Comparison of ENCODE assay signal across 9 cellular contexts in the genomic region with DNA sequence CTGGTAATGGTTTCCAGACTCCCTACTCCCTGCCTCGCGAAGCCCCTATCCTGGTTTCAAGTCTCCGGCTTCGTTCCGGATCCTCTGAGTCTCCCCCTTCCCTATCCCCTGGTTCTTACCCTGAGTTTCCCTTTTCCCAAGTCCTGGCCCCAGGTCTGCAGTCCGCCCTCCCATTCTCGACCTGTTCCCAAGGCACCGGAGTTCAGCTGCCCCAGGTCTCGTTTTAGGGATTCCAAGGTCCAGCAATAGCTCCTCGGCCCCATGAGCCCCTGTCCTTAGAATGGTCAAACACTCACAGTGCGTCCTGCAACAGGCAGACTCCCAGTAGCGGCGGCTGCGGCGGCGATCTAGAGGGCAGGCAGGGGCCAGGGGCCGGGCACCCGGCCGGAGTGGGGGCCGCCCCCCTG. TPM values are rescaled to one million over a fixed set of nuclear protein-coding genes. Genes with fewer than 3 reads are reported as not detected.
DNase-seq lines count a peak whose midpoint lies in the region; ATAC-seq and TF ChIP-seq lines count a peak whose summit lies in the region.
"Had no signal": no experiment of that assay in that cellular context is flagged by ENCODE, and none has a peak within 500 bp of the region (broad histone marks: within the 10 kb centered on the region; RNA-seq: fewer than 3 reads in every experiment).

No MANE protein-coding gene starts in this region.

- peaks cover 32% of the 10 kb centered on the region for H3K4me1 Mint-ChIP-seq in activated naive CD4-positive, alpha-beta T cell treated with anti-CD3 and anti-CD28 coated beads, Interleukin-2, amount 10 ng/mL, durations not matched to agents 7 days and 5 days
- peaks cover 24% of the 10 kb centered on the region for H3K4me1 Mint-ChIP-seq in central memory CD8-positive, alpha-beta T cell

- H3K4me1 ChIP-seq in lower lobe of right lung, result peaks cover 28% of the 10 kb centered on the region
- H3K4me1 ChIP-seq in upper lobe of right lung, result peaks cover 26% of the 10 kb centered on the region

- peaks cover 17% of the 10 kb centered on the region for H3K27me3 ChIP-seq in lower lobe of right lung (ENCODE audit: low read depth)
- H3K27me3 ChIP-seq in upper lobe of right lung, result peaks cover 18% of the 10 kb centered on the region

- H3K27me3 Mint-ChIP-seq in activated naive CD4-positive, alpha-beta T cell treated with anti-CD3 and anti-CD28 coated beads, Interleukin-2, amount 10 ng/mL, durations not matched to agents 7 days and 5 days, result peaks cover 68% of the 10 kb centered on the region
- H3K27me3 Mint-ChIP-seq in central memory CD8-positive, alpha-beta T cell, result peaks cover 23% of the 10 kb centered on the region

- H3K4me3 Mint-ChIP-seq in activated naive CD4-positive, alpha-beta T cell treated with anti-CD3 and anti-CD28 coated beads, Interleukin-2, amount 10 ng/mL, durations not matched to agents 7 days and 5 days, result peak overlapping the region; percentile 46
- H3K4me3 Mint-ChIP-seq in central memory CD8-positive, alpha-beta T cell, result peak overlapping the region; percentile 79

- no peak for ATAC-seq in central memory CD8-positive, alpha-beta T cell (replicated peaks; ENCODE audit: extremely low read depth, poor library complexity, severe bottlenecking)
- ATAC-seq in lower lobe of right lung (peak; percentile 10 to 29), upper lobe of right lung (no peak)

- H3K4me3 ChIP-seq in lower lobe of right lung, result peak overlapping the region; percentile 70
- peak overlapping the region; percentile 63 for H3K4me3 ChIP-seq in upper lobe of right lung

- no peaks in the 10 kb centered on the region for H3K9me3 ChIP-seq in lower lobe of right lung
- H3K9me3 ChIP-seq in upper lobe of right lung, result no peaks in the 10 kb centered on the region

- TF ChIP-seq CTCF in lower lobe of right lung (IDR thresholded peaks at IDR 0.05) (no peak), upper lobe of right lung (IDR thresholded peaks at IDR 0.05) (no peak)

- H3K36me3 Mint-ChIP-seq in activated naive CD4-positive, alpha-beta T cell treated with anti-CD3 and anti-CD28 coated beads, Interleukin-2, amount 10 ng/mL, durations not matched to agents 7 days and 5 days, result peaks cover 2% of the 10 kb centered on the region
- peaks cover 5% of the 10 kb centered on the region for H3K36me3 Mint-ChIP-seq in central memory CD8-positive, alpha-beta T cell (ENCODE audit: insufficient read depth)

- H3K36me3 ChIP-seq in lower lobe of right lung (no peaks in the 10 kb centered on the region), upper lobe of right lung (no peaks in the 10 kb centered on the region)

- CTCF ChIA-PET in activated naive CD4-positive, alpha-beta T cell treated with anti-CD3 and anti-CD28 coated beads, Interleukin-2, amount 10 ng/mL, durations not matched to agents 7 days and 5 days (lab: Charles Lee), result interaction anchor here (0.6 to 17.6 kb wide), 3 partner anchors 9 to 153 kb away, joined by 3 to 693 read pairs (median 9); no protein-coding TSS in a partner anchor

- no peaks in the 10 kb centered on the region for H3K9me3 Mint-ChIP-seq in activated naive CD4-positive, alpha-beta T cell treated with anti-CD3 and anti-CD28 coated beads, Interleukin-2, amount 10 ng/mL, durations not matched to agents 7 days and 5 days
- H3K9me3 Mint-ChIP-seq in central memory CD8-positive, alpha-beta T cell, result no peaks in the 10 kb centered on the region

- intact Hi-C loops in lower lobe of right lung (cut with DNase I) (no loop called here), upper lobe of right lung (cut with DNase I) (no loop called here)

- H3K27ac ChIP-seq in lower lobe of right lung (no peak overlapping the region), upper lobe of right lung (no peak overlapping the region)

- no peak overlapping the region for H3K27ac Mint-ChIP-seq in activated naive CD4-positive, alpha-beta T cell treated with anti-CD3 and anti-CD28 coated beads, Interleukin-2, amount 10 ng/mL, durations not matched to agents 7 days and 5 days
- no peak overlapping the region for H3K27ac Mint-ChIP-seq in central memory CD8-positive, alpha-beta T cell (ENCODE audit: low read depth)

- DNase-seq in activated naive CD4-positive, alpha-beta T cell treated with anti-CD3 and anti-CD28 coated beads, Interleukin-2, amount 10 ng/mL, durations not matched to agents 7 days and 5 days, result no peak
- DNase-seq in activated naive CD4-positive, alpha-beta T cell treated with anti-CD3 and anti-CD28 coated beads, Interleukin-2, amount 50 U/mL, for 16 hours, result no peak
- DNase-seq in central memory CD8-positive, alpha-beta T cell (ENCODE audit: low spot score in 2 of 2), result no peak
- DNase-seq in lower lobe of right lung (no peak), upper lobe of right lung (no peak), NCI-H1417 (lab: John Stamatoyannopoulos, UW) (no peak), NCI-H2227 (lab: John Stamatoyannopoulos, UW; ENCODE audit: unreplicated experiment) (no peak), ecto neural progenitor cell (ENCODE audit: low spot score) (no peak)

RNA-seq across cellular contexts. Expression of gene PITX3, which starts 0.3 kb away (rescaled TPM):
- total RNA-seq in lower lobe of right lung, result not detected
- total RNA-seq in upper lobe of right lung, result not detected
- total RNA-seq: subcutaneous adipose tissue had no signal

RNA-seq across cellular contexts. Expression of gene GBF1, which starts 4.3 kb away (rescaled TPM):
- total RNA-seq in lower lobe of right lung (40.3 TPM), upper lobe of right lung (38.5 TPM)

RNA-seq across cellular contexts. Expression of gene ELOVL3, which starts 14.9 kb away (rescaled TPM):
- total RNA-seq in lower lobe of right lung (0.92 TPM), upper lobe of right lung (0.87 TPM)

Comparison
In these comparisons a context has a peak if more than half of its experiments do, and no peak if none do; other contexts are left out.
1. ATAC-seq: peak in lower lobe of right lung (2 of 2); none in central memory CD8-positive, alpha-beta T cell (single experiment) and upper lobe of right lung (single experiment).